In the genomic region with DNA sequence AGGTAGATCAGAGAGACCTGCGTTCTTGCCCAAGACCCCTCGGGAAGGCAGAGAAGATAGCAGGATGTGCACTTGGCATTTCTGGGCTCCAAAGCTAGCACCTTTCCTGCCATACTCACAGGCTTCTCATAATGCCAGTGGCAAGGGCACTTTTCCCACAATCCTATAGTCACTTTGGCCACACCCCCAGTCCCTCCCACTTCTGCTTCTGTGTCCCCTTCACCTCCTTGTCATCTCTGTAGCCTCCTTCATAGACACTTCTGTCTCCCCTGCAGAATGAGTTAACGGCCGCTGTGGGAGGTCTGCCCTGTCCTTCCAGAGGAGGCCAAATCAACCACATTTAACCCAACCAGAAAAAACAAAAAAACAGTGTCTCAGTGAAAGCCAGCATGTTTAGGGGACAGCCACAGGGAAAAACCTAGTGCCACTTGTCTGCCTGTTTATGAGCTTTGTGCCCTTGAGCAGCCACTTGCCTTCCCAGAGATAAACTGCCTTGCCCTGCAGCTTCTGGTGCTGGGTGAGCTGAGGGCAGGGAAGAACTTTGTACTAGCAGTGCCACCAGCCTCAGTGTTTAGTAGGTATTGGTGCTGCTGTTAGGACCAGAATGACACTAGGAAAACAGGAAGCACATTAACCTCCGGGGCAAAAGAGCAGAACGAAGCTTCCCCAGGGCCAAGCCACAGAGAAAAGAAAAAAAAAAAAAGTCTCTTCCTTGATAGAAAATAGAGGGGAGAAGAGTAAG, we compare ENCODE assay signal across 13 cellular contexts.
DNase-seq lines count a peak whose midpoint lies in the region; ATAC-seq, FAIRE-seq and TF ChIP-seq lines count a peak whose summit lies in the region.
"Had no signal": no experiment of that assay in that cellular context is flagged by ENCODE, and none has a peak within 500 bp of the region (broad histone marks: within the 10 kb centered on the region; RNA-seq: fewer than 3 reads in every experiment).

No MANE protein-coding gene starts in this region.

- no peak for FAIRE-seq in small intestine (lab: Jason Lieb, UNC)
- FAIRE-seq: GM12891 had no signal

- peak overlapping the region; percentile 38 to 54 for H3K4me3 Mint-ChIP-seq in activated T-cell treated with anti-CD3 and anti-CD28 coated beads, Interleukin-2, amount 50 U/mL, for 72 hours
- H3K4me3 Mint-ChIP-seq in activated naive CD8-positive, alpha-beta T cell treated with anti-CD3 and anti-CD28 coated beads, Interleukin-2, amount 50 U/mL, for 24 hours, result peak overlapping the region; percentile 33

- no peak for TF ChIP-seq CTCF in HL-60 (IDR thresholded peaks at IDR 0.05; ENCODE audit: insufficient read depth, low read length)

- peaks cover 2 to 7% of the 10 kb centered on the region in 2 donors for H3K36me3 Mint-ChIP-seq in activated T-cell treated with anti-CD3 and anti-CD28 coated beads, Interleukin-2, amount 50 U/mL, for 72 hours (ENCODE audit: insufficient read depth in 2 of 2)
- peaks cover 7% of the 10 kb centered on the region for H3K36me3 Mint-ChIP-seq in activated naive CD8-positive, alpha-beta T cell treated with anti-CD3 and anti-CD28 coated beads, Interleukin-2, amount 50 U/mL, for 24 hours (ENCODE audit: low read depth)

- H3K27me3 ChIP-seq in HL-60 (ENCODE audit: insufficient read depth, poor library complexity, severe bottlenecking) (no peaks in the 10 kb centered on the region), small intestine (ENCODE audit: control insufficient read depth in 2 of 2, insufficient read depth in 2 of 2, low read length in 2 of 2) (no peaks in the 10 kb centered on the region)
- H3K27me3 ChIP-seq: upper lobe of left lung had no signal

- no peaks in the 10 kb centered on the region for H3K36me3 ChIP-seq in small intestine (ENCODE audit: control insufficient read depth in 2 of 2, insufficient read depth in 2 of 2, low read length in 2 of 2)
- H3K36me3 ChIP-seq: upper lobe of left lung had no signal

- H3K4me1 Mint-ChIP-seq in activated T-cell treated with anti-CD3 and anti-CD28 coated beads, Interleukin-2, amount 50 U/mL, for 72 hours (ENCODE audit: low read depth), result peaks cover 29% of the 10 kb centered on the region
- H3K4me1 Mint-ChIP-seq in activated naive CD8-positive, alpha-beta T cell treated with anti-CD3 and anti-CD28 coated beads, Interleukin-2, amount 50 U/mL, for 24 hours, result peaks cover 34% of the 10 kb centered on the region

- no peaks in the 10 kb centered on the region for H3K27me3 Mint-ChIP-seq in activated T-cell treated with anti-CD3 and anti-CD28 coated beads, Interleukin-2, amount 50 U/mL, for 72 hours (ENCODE audit: low read depth)
- no peaks in the 10 kb centered on the region for H3K27me3 Mint-ChIP-seq in activated naive CD8-positive, alpha-beta T cell treated with anti-CD3 and anti-CD28 coated beads, Interleukin-2, amount 50 U/mL, for 24 hours

- no peak for ATAC-seq in activated T-cell treated with anti-CD3 and anti-CD28 coated beads, Interleukin-2, amount 50 U/mL, for 72 hours (replicated peaks in 1 of 2)
- ATAC-seq in activated naive CD8-positive, alpha-beta T cell treated with anti-CD3 and anti-CD28 coated beads, Interleukin-2, amount 50 U/mL, for 24 hours, result no peak
- ATAC-seq in HG02588 (IDR thresholded peaks at IDR 0.05; ENCODE audit: unreplicated experiment), result no peak

- DNase-seq in activated T-cell treated with anti-CD3 and anti-CD28 coated beads, Interleukin-2, amount 50 U/mL, for 72 hours, result no peak
- DNase-seq in activated T-cell treated with anti-CD3 and anti-CD28 coated beads, Interleukin-2, amount 50 U/mL, for 1 hour, result no peak
- DNase-seq in HL-60 (ENCODE audit: low read depth in 1 of 2, low spot score in 1 of 2) (peak in 1 of 2 experiments; percentile 60), small intestine (peak; percentile 98), HPDE6-E6E7 (ENCODE audit: extremely low spot score) (no peak), NCI-H526 treated with DMSO at 0.1 percent for 48 hours (lab: John Stamatoyannopoulos, UW) (no peak)
- DNase-seq in activated naive CD8-positive, alpha-beta T cell treated with anti-CD3 and anti-CD28 coated beads, Interleukin-2, amount 50 U/mL, for 24 hours, result no peak
- DNase-seq: cerebellar nuclear complex, NCI-H524 had no signal

- no peak overlapping the region for H3K27ac Mint-ChIP-seq in activated T-cell treated with anti-CD3 and anti-CD28 coated beads, Interleukin-2, amount 50 U/mL, for 72 hours
- H3K27ac Mint-ChIP-seq in activated naive CD8-positive, alpha-beta T cell treated with anti-CD3 and anti-CD28 coated beads, Interleukin-2, amount 50 U/mL, for 24 hours, result peak overlapping the region; percentile 17

- peaks cover 4 to 7% of the 10 kb centered on the region in 2 donors for H3K9me3 Mint-ChIP-seq in activated T-cell treated with anti-CD3 and anti-CD28 coated beads, Interleukin-2, amount 50 U/mL, for 72 hours
- H3K9me3 Mint-ChIP-seq in activated naive CD8-positive, alpha-beta T cell treated with anti-CD3 and anti-CD28 coated beads, Interleukin-2, amount 50 U/mL, for 24 hours, result peaks cover 6% of the 10 kb centered on the region

- H3K4me1 ChIP-seq in small intestine (ENCODE audit: control insufficient read depth in 2 of 2, insufficient read depth in 1 of 2, low read depth in 1 of 2, low read length in 1 of 2), result peaks cover 0 to 5% of the 10 kb centered on the region in 2 donors

- WGBS in small intestine, 3 donors, result 20 to 49% (median 39%) methylated on average over 6 of the region's 6 CpGs

- no peak overlapping the region for H3K4me3 ChIP-seq in HL-60 (replicated peaks; ENCODE audit: insufficient read depth, low read length)
- H3K4me3 ChIP-seq in small intestine (ENCODE audit: low read depth in 1 of 2, low read length in 2 of 2), result no peak overlapping the region
- H3K4me3 ChIP-seq: upper lobe of left lung had no signal

- H3K27ac ChIP-seq in HL-60 (replicated peaks), result peak overlapping the region; percentile 39
- H3K27ac ChIP-seq in small intestine (ENCODE audit: low read depth in 1 of 2, low read length in 1 of 2), result peak overlapping the region; percentile 83 to 94
- H3K27ac ChIP-seq: parathyroid adenoma, upper lobe of left lung had no signal

- H3K9me3 ChIP-seq in small intestine (ENCODE audit: control insufficient read depth, low read depth), result no peaks in the 10 kb centered on the region
- H3K9me3 ChIP-seq: upper lobe of left lung had no signal
